In genomic region chr20:31551581-31552081, GRCh38 we compare ENCODE assay signal across 21 cellular contexts. TPM values are rescaled to one million over a fixed set of nuclear protein-coding genes. Genes with fewer than 3 reads are reported as not detected.
DNase-seq lines count a peak whose midpoint lies in the region; ATAC-seq and TF ChIP-seq lines count a peak whose summit lies in the region.
"Had no signal": no experiment of that assay in that cellular context is flagged by ENCODE, and none has a peak within 500 bp of the region (broad histone marks: within the 10 kb centered on the region; RNA-seq: fewer than 3 reads in every experiment).

No MANE protein-coding gene starts in this region.

- no peaks in the 10 kb centered on the region for H3K27me3 Mint-ChIP-seq in MCF 10A (ENCODE audit: insufficient read depth, unreplicated experiment)
- no peaks in the 10 kb centered on the region for H3K27me3 Mint-ChIP-seq in central memory CD8-positive, alpha-beta T cell
- H3K27me3 Mint-ChIP-seq in type B pancreatic cell: no peaks in the 10 kb centered on the region

- H3K27ac Mint-ChIP-seq in MCF 10A (ENCODE audit: low read depth, unreplicated experiment) (peak overlapping the region; percentile 54), type B pancreatic cell (peak overlapping the region; percentile 25)
- peak overlapping the region; percentile 32 for H3K27ac Mint-ChIP-seq in central memory CD8-positive, alpha-beta T cell (ENCODE audit: low read depth)
- H3K27ac Mint-ChIP-seq: CD8-positive, alpha-beta T cell had no signal

- peaks cover 30% of the 10 kb centered on the region for H3K79me2 ChIP-seq in mammary epithelial cell (ENCODE audit: insufficient read depth, low read length)

- CTCF ChIA-PET in MCF 10A (lab: Yijun Ruan, JAX) (interaction anchor here (0.6 to 31.0 kb wide), 12 partner anchors 8 to 172 kb away, joined by 3 to 1902 read pairs (median 4); partner anchors contain the start of gene ID1), mammary epithelial cell (lab: Charles Lee; ENCODE audit: low non-redundant PET) (no interaction called here)

- H3K9me3 Mint-ChIP-seq in MCF 10A (ENCODE audit: unreplicated experiment) (no peaks in the 10 kb centered on the region), type B pancreatic cell (no peaks in the 10 kb centered on the region)
- H3K9me3 Mint-ChIP-seq in central memory CD8-positive, alpha-beta T cell: no peaks in the 10 kb centered on the region
- H3K9me3 Mint-ChIP-seq: CD8-positive, alpha-beta T cell had no signal

- H3K4me3 ChIP-seq in mammary epithelial cell (replicated peaks in 1 of 3; ENCODE audit: insufficient read depth in 1 of 3, low read depth in 2 of 3, low read length in 3 of 3): no peak overlapping the region
- H3K4me3 ChIP-seq in lower lobe of right lung: no peak overlapping the region
- H3K4me3 ChIP-seq: GM23248, hepatocyte, pancreas, Peyer's patch, skin epidermis, uterus had no signal

- no peak for TF ChIP-seq CTCF in MCF 10A (IDR thresholded peaks at IDR 0.05; ENCODE audit: unreplicated experiment)
- TF ChIP-seq CTCF in mammary epithelial cell (conservative IDR thresholded peaks at IDR 0.05 in 1 of 2, IDR thresholded peaks at IDR 0.05 in 1 of 2; ENCODE audit: extremely low read depth in 1 of 2, insufficient read depth in 1 of 2, low read depth in 1 of 2, low read length in 2 of 2): no peak
- no peak for TF ChIP-seq CTCF in lower lobe of right lung (IDR thresholded peaks at IDR 0.05)
- TF ChIP-seq CTCF in type B pancreatic cell (conservative IDR thresholded peaks at IDR 0.05): no peak

- H3K4me1 Mint-ChIP-seq in MCF 10A (ENCODE audit: insufficient read depth, unreplicated experiment) (no peaks in the 10 kb centered on the region), type B pancreatic cell (ENCODE audit: unreplicated experiment) (peaks cover 4% of the 10 kb centered on the region)
- H3K4me1 Mint-ChIP-seq in central memory CD8-positive, alpha-beta T cell: peaks cover 22% of the 10 kb centered on the region

- H3K4me3 Mint-ChIP-seq in MCF 10A (ENCODE audit: unreplicated experiment): no peak overlapping the region
- H3K4me3 Mint-ChIP-seq in central memory CD8-positive, alpha-beta T cell: no peak overlapping the region
- no peak overlapping the region for H3K4me3 Mint-ChIP-seq in type B pancreatic cell
- H3K4me3 Mint-ChIP-seq: CD8-positive, alpha-beta T cell had no signal

- no peak overlapping the region for H3K9ac ChIP-seq in mammary epithelial cell (ENCODE audit: insufficient read depth, low read length)
- H3K9ac ChIP-seq: GM23248 had no signal

- in situ Hi-C loops in mammary epithelial cell (cut with MboI; ENCODE audit: low sequenced_read_pairs in 2 of 2): loop anchor here in 1 of 2 donors (25.0 kb wide), 1 partner anchor 161 kb away; the partner anchor contains the start of gene BCL2L1

- no peaks in the 10 kb centered on the region for H4K20me1 ChIP-seq in mammary epithelial cell (ENCODE audit: insufficient read depth, low read length)

- WGBS in mammary epithelial cell (ENCODE audit: low coverage, missing lambda C conversion rate): 83% methylated on average over 8 of the region's 11 CpGs

- no peak overlapping the region for H3K27ac ChIP-seq in mammary epithelial cell (ENCODE audit: insufficient read depth, low read depth, low read length)
- H3K27ac ChIP-seq in lower lobe of right lung: no peak overlapping the region
- H3K27ac ChIP-seq: hepatocyte, pancreas, Peyer's patch, uterus had no signal

- H3K36me3 Mint-ChIP-seq in MCF 10A (ENCODE audit: insufficient read depth, unreplicated experiment) (peaks cover 79% of the 10 kb centered on the region), type B pancreatic cell (peaks cover 39% of the 10 kb centered on the region)
- H3K36me3 Mint-ChIP-seq in central memory CD8-positive, alpha-beta T cell (ENCODE audit: insufficient read depth): peaks cover 37% of the 10 kb centered on the region

- H3K9me3 ChIP-seq in mammary epithelial cell (replicated peaks; ENCODE audit: insufficient read depth, low read length) (no peaks in the 10 kb centered on the region), lower lobe of right lung (no peaks in the 10 kb centered on the region)
- H3K9me3 ChIP-seq: pancreas, Peyer's patch, uterus had no signal

- dilution Hi-C loops in mammary epithelial cell (cut with HindIII; ENCODE audit: low sequenced_read_pairs): loop anchor here (5.0 to 25.0 kb wide), 2 partner anchors 104 to 161 kb away; partner anchors contain the start of gene BCL2L1

- ATAC-seq in central memory CD8-positive, alpha-beta T cell (replicated peaks; ENCODE audit: extremely low read depth, poor library complexity, severe bottlenecking): no peak
- no peak for ATAC-seq in lower lobe of right lung
- ATAC-seq: CD8-positive, alpha-beta T cell; left cardiac atrium; pancreas had no signal

- POLR2A ChIA-PET in MCF 10A (lab: Yijun Ruan, JAX): interaction anchor here (1.0 to 30.6 kb wide), 4 partner anchors 9 to 58 kb away, joined by 3 to 1321 read pairs (median 6); partner anchors contain the start of gene ID1

- H3K4me1 ChIP-seq in mammary epithelial cell (ENCODE audit: insufficient read depth, low read length) (peaks cover 7% of the 10 kb centered on the region), lower lobe of right lung (peaks cover 15% of the 10 kb centered on the region)
- H3K4me1 ChIP-seq: pancreas, uterus had no signal

- H3K4me2 ChIP-seq in mammary epithelial cell (ENCODE audit: insufficient read depth, low read depth, low read length): no peak overlapping the region
- H3K4me2 ChIP-seq: hepatocyte had no signal

- no peak overlapping the region for H2AFZ ChIP-seq in mammary epithelial cell (ENCODE audit: low read depth, low read length)
- H2AFZ ChIP-seq: GM23248, hepatocyte had no signal

- DNase-seq in MCF 10A (ENCODE audit: unreplicated experiment) (no peak), mammary epithelial cell (no peak), lower lobe of right lung (peak; percentile 22), type B pancreatic cell (ENCODE audit: extremely low spot score, unreplicated experiment) (no peak), SKM-1 treated with dmso at 0.1 percent for 144 hours (lab: John Stamatoyannopoulos, UW; ENCODE audit: unreplicated experiment) (no peak), DMS53 (lab: John Stamatoyannopoulos, UW) (no peak)
- DNase-seq in central memory CD8-positive, alpha-beta T cell (ENCODE audit: low spot score in 2 of 2): no peak
- no peak for DNase-seq in activated CD4-positive, alpha-beta T cell treated with anti-CD3 and anti-CD28 coated beads, Interleukin-2, amount 50 U/mL, for 1 hour
- DNase-seq: activated CD8-positive, alpha-beta memory T cell treated with anti-CD3 and anti-CD28 coated beads for 24 hours; CD8-positive, alpha-beta T cell; GM23248; KG1; left cardiac atrium; NCI-H1105; NCI-H774; pancreas; Peyer's patch; SW 1271; uterus had no signal

- intact Hi-C loops in MCF 10A (cut with micrococcal nuclease): no loop called here
- intact Hi-C loops in mammary epithelial cell (cut with micrococcal nuclease): no loop called here
- intact Hi-C loops in lower lobe of right lung (cut with DNase I): no loop called here

- H3K27me3 ChIP-seq in mammary epithelial cell (ENCODE audit: insufficient read depth, low read length): no peaks in the 10 kb centered on the region
- no peaks in the 10 kb centered on the region for H3K27me3 ChIP-seq in lower lobe of right lung (ENCODE audit: low read depth)
- H3K27me3 ChIP-seq: hepatocyte, pancreas, Peyer's patch, uterus had no signal

- H3K36me3 ChIP-seq in mammary epithelial cell (ENCODE audit: insufficient read depth, low read length) (peaks cover 17% of the 10 kb centered on the region), lower lobe of right lung (peaks cover 94% of the 10 kb centered on the region)
- H3K36me3 ChIP-seq: uterus had no signal

- BruUV-seq in MCF 10A (replicated peaks; lab: Mats Ljungman, UMichigan): no TSS peak
- no TSS peak for BruUV-seq in mammary epithelial cell (replicated peaks; lab: Mats Ljungman, UMichigan)

RNA-seq across cellular contexts. Expression of gene HM13, which starts 37.4 kb away (rescaled TPM):
- total RNA-seq in MCF 10A (2022): 276 and 338 TPM in 2 replicates
- total RNA-seq in mammary epithelial cell: 100 to 1,000 TPM in 1 of 2 donors, 10 to 100 TPM in 1; 65.2 to 184 TPM
- 160 TPM for polyA plus RNA-seq in mammary epithelial cell
- polyA minus RNA-seq in mammary epithelial cell: 137 TPM
- total RNA-seq in lower lobe of right lung: 134 TPM
- total RNA-seq in type B pancreatic cell (ENCODE audit: low replicate concordance): 246 and 281 TPM in 2 replicates

RNA-seq across cellular contexts. Expression of gene ID1, which starts 53.5 kb away (rescaled TPM):
- total RNA-seq in MCF 10A (2022): 35.7 and 38.4 TPM in 2 replicates
- total RNA-seq in mammary epithelial cell: 10 to 100 TPM; 66.2 to 86.1 TPM
- polyA plus RNA-seq in mammary epithelial cell: 206 TPM
- 20.0 TPM for polyA minus RNA-seq in mammary epithelial cell
- total RNA-seq in lower lobe of right lung: 196 TPM
- total RNA-seq in type B pancreatic cell (ENCODE audit: low replicate concordance): 472 and 516 TPM in 2 replicates
